Comparison of ENCODE assay signal across 24 cellular contexts in the genomic region with DNA sequence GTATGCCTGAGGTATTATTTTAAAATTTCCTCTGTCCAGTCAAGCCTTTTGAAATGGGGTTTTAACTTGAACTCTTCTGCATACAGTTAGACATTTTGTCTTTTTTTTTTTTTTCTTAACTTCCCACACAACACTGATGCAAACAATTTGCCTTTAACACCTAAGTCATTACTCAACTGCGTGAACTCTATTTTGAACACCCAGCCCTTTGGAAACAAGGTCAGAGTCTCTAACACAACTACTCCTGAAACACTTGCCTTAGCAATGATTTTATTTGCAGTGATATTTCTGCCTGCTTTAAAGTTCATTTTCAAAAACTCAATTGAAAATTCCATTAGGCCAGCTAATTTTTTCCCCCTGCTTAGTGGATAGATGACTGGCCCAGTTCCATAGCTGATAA. TPM values are rescaled to one million over a fixed set of nuclear protein-coding genes. Genes with fewer than 3 reads are reported as not detected.
DNase-seq lines count a peak whose midpoint lies in the region; ATAC-seq and TF ChIP-seq lines count a peak whose summit lies in the region.
"Had no signal": no experiment of that assay in that cellular context is flagged by ENCODE, and none has a peak within 500 bp of the region (broad histone marks: within the 10 kb centered on the region; RNA-seq: fewer than 3 reads in every experiment).

No MANE protein-coding gene starts in this region.

- no peaks in the 10 kb centered on the region for H3K27me3 ChIP-seq in liver (ENCODE audit: control insufficient read depth in 4 of 4, insufficient read depth in 4 of 4, low read length in 3 of 4)
- no peaks in the 10 kb centered on the region for H3K27me3 ChIP-seq in ovary
- H3K27me3 ChIP-seq: BLaER1 treated with 17β-estradiol and CSF1 and Interleukin-3, amounts not matched to agents 10 nM and 100 nM had no signal

- peak overlapping the region; percentile 67 for H3K27ac ChIP-seq in 22Rv1
- H3K27ac ChIP-seq in liver (ENCODE audit: low read depth in 1 of 2, low read length in 2 of 2): peak overlapping the region in 1 of 2 donors; percentile 57
- no peak overlapping the region for H3K27ac ChIP-seq in ovary
- H3K27ac ChIP-seq: A549; BLaER1 treated with 17β-estradiol and CSF1 and Interleukin-3, amounts not matched to agents 10 nM and 100 nM had no signal

- DNase-seq in left colon (no peak), pons (ENCODE audit: low spot score) (no peak), ovary (no peak)
- DNase-seq: 8988T; ACHN; AML-193; BE2C; CD4-positive, alpha-beta T cell; CD8-positive, alpha-beta memory T cell; DMS 273 treated with DMSO at 0.1 percent for 48 hours; DMS79; EL; GDM1; H9 had no signal

- peak; percentile 17 for ATAC-seq in left colon
- ATAC-seq in HG03432 (IDR thresholded peaks at IDR 0.05; ENCODE audit: unreplicated experiment): no peak
- ATAC-seq: GM12878, GM23338, HCT116 had no signal

- TF ChIP-seq RAD21 in liver (IDR thresholded peaks at IDR 0.05): peak; percentile 11 to 24

- no peaks in the 10 kb centered on the region for H3K36me3 ChIP-seq in liver (ENCODE audit: control insufficient read depth in 4 of 4, insufficient read depth in 3 of 4, low read depth in 1 of 4, low read length in 3 of 4)
- H3K36me3 ChIP-seq in ovary: no peaks in the 10 kb centered on the region
- H3K36me3 ChIP-seq: BE2C; BLaER1 treated with 17β-estradiol and CSF1 and Interleukin-3, amounts not matched to agents 10 nM and 100 nM had no signal

- WGBS in liver: 39% methylated on average over 1 of the region's 1 CpG
- WGBS in ovary, 3 donors: 90 to 96% (median 91%) methylated on average over 1 of the region's 1 CpG

- peaks cover 12 to 56% (median 50%) of the 10 kb centered on the region in 4 donors for H3K4me1 ChIP-seq in liver (ENCODE audit: control insufficient read depth in 4 of 4, insufficient read depth in 4 of 4, low read length in 3 of 4)
- no peaks in the 10 kb centered on the region for H3K4me1 ChIP-seq in ovary (ENCODE audit: insufficient read depth)
- H3K4me1 ChIP-seq: BE2C; BLaER1 treated with 17β-estradiol and CSF1 and Interleukin-3, amounts not matched to agents 10 nM and 100 nM had no signal

- no peak for TF ChIP-seq EP300 in ovary (IDR thresholded peaks at IDR 0.05)

- H3K4me3 ChIP-seq in liver (ENCODE audit: low read depth in 1 of 3, low read length in 3 of 3) (no peak overlapping the region), ovary (no peak overlapping the region)
- H3K4me3 ChIP-seq: A549; BLaER1 treated with 17β-estradiol and CSF1 and Interleukin-3, amounts not matched to agents 10 nM and 100 nM; GM12878; GM23338 had no signal

- TF ChIP-seq CTCF in 22Rv1 (IDR thresholded peaks at IDR 0.05): no peak
- TF ChIP-seq CTCF in liver (IDR thresholded peaks at IDR 0.05; ENCODE audit: low read depth, low read length, missing input control): no peak
- no peak for TF ChIP-seq CTCF in ovary (IDR thresholded peaks at IDR 0.05)

- no peak for TF ChIP-seq POLR2A in ovary (IDR thresholded peaks at IDR 0.05)

- intact Hi-C loops in left colon (cut with DNase I, micrococcal nuclease): no loop called here
- intact Hi-C loops in ovary (cut with DNase I): no loop called here

- H3K9me3 ChIP-seq in liver (ENCODE audit: control insufficient read depth in 4 of 4, low read length in 3 of 4): no peaks in the 10 kb centered on the region
- H3K9me3 ChIP-seq in ovary: no peaks in the 10 kb centered on the region
- H3K9me3 ChIP-seq: A549; BE2C; BLaER1 treated with 17β-estradiol and CSF1 and Interleukin-3, amounts not matched to agents 10 nM and 100 nM had no signal

- H3K9ac ChIP-seq in liver (ENCODE audit: low read depth in 1 of 2, low read length in 2 of 2): no peak overlapping the region
- H3K9ac ChIP-seq: BLaER1 treated with 17β-estradiol and CSF1 and Interleukin-3, amounts not matched to agents 10 nM and 100 nM had no signal

TF ChIP-seq in liver, 16 proteins besides CTCF, POLR2A, EP300 and RAD21:
- TF ChIP-seq HNF4A (conservative IDR thresholded peaks at IDR 0.05) (peak; percentile 95), REST (IDR thresholded peaks at IDR 0.05) (no peak), ZBTB33 (IDR thresholded peaks at IDR 0.05) (peak; percentile 50), HNF4G (IDR thresholded peaks at IDR 0.05) (peak; percentile 76), TAF1 (conservative IDR thresholded peaks at IDR 0.05) (no peak), SP1 (IDR thresholded peaks at IDR 0.05) (peak; percentile 73), NR2F2 (IDR thresholded peaks at IDR 0.05) (no peak), FOXA2 (IDR thresholded peaks at IDR 0.05) (peak; percentile 11), ATF3 (IDR thresholded peaks at IDR 0.05) (peak; percentile 39), JUND (IDR thresholded peaks at IDR 0.05) (peak; percentile 30 to 84), EGR1 (IDR thresholded peaks at IDR 0.05; ENCODE audit: low read depth in 2 of 2) (peak in 1 of 2 donors; percentile 41), GABPA (IDR thresholded peaks at IDR 0.05 in 1 of 2, conservative IDR thresholded peaks at IDR 0.05 in 1 of 2) (no peak), MAX (IDR thresholded peaks at IDR 0.05) (peak; percentile 31), FOXA1 (IDR thresholded peaks at IDR 0.05) (no peak), YY1 (IDR thresholded peaks at IDR 0.05) (no peak), RXRA (IDR thresholded peaks at IDR 0.05) (peak; percentile 76 to 81)

RNA-seq across cellular contexts. Expression of gene GLYATL3, which starts 24.2 kb away (rescaled TPM):
- total RNA-seq in left colon (under 1 TPM in 1 of 2 donors, not detected in 1; 0.22 TPM), liver (not detected), ovary (not detected)
- polyA plus RNA-seq in liver (under 1 TPM in 1 of 2 donors, not detected in 1; 0.09 TPM), ovary (not detected)
- total RNA-seq: CD4-positive, alpha-beta T cell; CD8-positive, alpha-beta memory T cell; GM12878; GM23338; H4; H9 had no signal
- polyA plus RNA-seq: A549; CD14-positive monocyte; CD8-positive, alpha-beta memory T cell; GM12878; GM23338 had no signal

RNA-seq across cellular contexts. Expression of gene C6orf141, which starts 26.6 kb away (rescaled TPM):
- total RNA-seq in left colon (10 to 100 TPM in 1 of 2 donors, 1 to 10 TPM in 1; 7.6 to 11.6 TPM), liver (under 1 TPM; 0.14 to 0.84 TPM), ovary (1 to 10 TPM in 4 of 7 donors, under 1 TPM in 2, not detected in 1; 0.40 to 5.2 (median 1.2) TPM)
- polyA plus RNA-seq in liver (under 1 TPM; 0.33 to 0.43 TPM), ovary (1 to 10 TPM; 2.8 to 5.2 TPM)
- total RNA-seq: CD4-positive, alpha-beta T cell; CD8-positive, alpha-beta memory T cell; GM12878 had no signal
- polyA plus RNA-seq: CD14-positive monocyte; CD8-positive, alpha-beta memory T cell had no signal
